2 cellular contexts compared by ENCODE assay signal in genomic region chr21:46037338-46038325, GRCh38.
TF ChIP-seq lines count a peak whose summit lies in the region.

No MANE protein-coding gene starts in this region.

TF ChIP-seq in WTC11, 78 proteins besides CTCF, POLR2A, EP300 and RAD21:
- TF ChIP-seq PRDM15 (CRISPR knock-in tag; IDR thresholded peaks at IDR 0.05) = no peak
- no peak for TF ChIP-seq ELF4 (CRISPR knock-in tag; IDR thresholded peaks at IDR 0.05; ENCODE audit: low read depth)
- TF ChIP-seq ATF2 (CRISPR knock-in tag; IDR thresholded peaks at IDR 0.05; ENCODE audit: borderline replicate concordance, low read depth) = no peak
- no peak for TF ChIP-seq ATF3 (CRISPR knock-in tag; conservative IDR thresholded peaks at IDR 0.05)
- TF ChIP-seq CBFB (CRISPR knock-in tag; IDR thresholded peaks at IDR 0.05; ENCODE audit: low read depth) = no peak
- TF ChIP-seq SMAD4 (CRISPR knock-in tag; IDR thresholded peaks at IDR 0.05) = no peak
- TF ChIP-seq GABPB1 (CRISPR knock-in tag; IDR thresholded peaks at IDR 0.05) = no peak
- TF ChIP-seq ERG (CRISPR knock-in tag; IDR thresholded peaks at IDR 0.05) = no peak
- no peak for TF ChIP-seq ETV6 (CRISPR knock-in tag; IDR thresholded peaks at IDR 0.05)
- TF ChIP-seq JAZF1 (CRISPR knock-in tag; IDR thresholded peaks at IDR 0.05) = no peak

TF ChIP-seq in H1, 55 proteins besides CTCF, POLR2A, EP300 and RAD21:
- no peak for TF ChIP-seq TEAD4 (IDR thresholded peaks at IDR 0.05; ENCODE audit: low read depth, low read length)
- TF ChIP-seq SIN3A (conservative IDR thresholded peaks at IDR 0.05 in 1 of 2, IDR thresholded peaks at IDR 0.05 in 1 of 2; ENCODE audit: low read depth in 1 of 2, low read length in 2 of 2) = no peak
- no peak for TF ChIP-seq RBBP5 (IDR thresholded peaks at IDR 0.05; ENCODE audit: borderline replicate concordance, low read depth, low read length)
- TF ChIP-seq CREB1 (IDR thresholded peaks at IDR 0.05) = no peak
- TF ChIP-seq GTF2F1 (IDR thresholded peaks at IDR 0.05; ENCODE audit: borderline replicate concordance, low read depth, low read length) = no peak
- no peak for TF ChIP-seq JUN (IDR thresholded peaks at IDR 0.05; ENCODE audit: low read depth, low read length)
- TF ChIP-seq ATF3 (IDR thresholded peaks at IDR 0.05; ENCODE audit: insufficient read depth, low read depth, low read length) = no peak
- TF ChIP-seq SAP30 (IDR thresholded peaks at IDR 0.05; ENCODE audit: insufficient read depth, insufficient replicate concordance, low read length) = no peak
- no peak for TF ChIP-seq CHD2 (IDR thresholded peaks at IDR 0.05; ENCODE audit: low read length)
TF ChIP-seq in H1: peak in this region for 0.
